9 cellular contexts compared by ENCODE assay signal in genomic region chr14:54420478-54421116, GRCh38. TPM values are rescaled to one million over a fixed set of nuclear protein-coding genes. Genes with fewer than 3 reads are reported as not detected.
A peak's percentile ranks its signal among the peaks of the same experiment; 100 is the strongest.
DNase-seq lines count a peak whose midpoint lies in the region; ATAC-seq and TF ChIP-seq lines count a peak whose summit lies in the region.
"Had no signal": no experiment of that assay in that cellular context is flagged by ENCODE, and none has a peak within 500 bp of the region (broad histone marks: within the 10 kb centered on the region; RNA-seq: fewer than 3 reads in every experiment).

No MANE protein-coding gene starts in this region.

- no peak overlapping the region for H3K9ac ChIP-seq in SK-N-SH

- no peak overlapping the region for H3K4me2 ChIP-seq in SK-N-SH

- no peaks in the 10 kb centered on the region; the same call in 1 of the 2 replicates for H3K79me2 ChIP-seq in SK-N-SH (ENCODE audit: insufficient read depth)

- CTCF ChIA-PET in SK-N-SH (lab: Yijun Ruan, JAX) = interaction anchor here (0.6 to 2.0 kb wide), 8 partner anchors 9 to 883 kb away, joined by 3 to 7 read pairs (median 4); no protein-coding TSS in a partner anchor

- peak; percentile 10 for DNase-seq in COR-L47 (lab: John Stamatoyannopoulos, UW)
- peak; percentile 26 for DNase-seq in H4 (ENCODE audit: low spot score)
- DNase-seq in SK-N-SH = peak; percentile 41
- DNase-seq in fibroblast of peridontal ligament (ENCODE audit: extremely low read depth) = peak; percentile 73
- DNase-seq in pons (ENCODE audit: low spot score) = peak; percentile 49
- DNase-seq in KG1 (lab: John Stamatoyannopoulos, UW) = no peak
- DNase-seq in NK-92 treated with Interleukin-12 subunit alpha and Interleukin-12 subunit beta, amount 100 ng/mL, for 24 hours (lab: John Stamatoyannopoulos, UW) = no peak

- TF ChIP-seq CTCF in SK-N-SH (IDR thresholded peaks at IDR 0.05) = peak; percentile 72

- 74% methylated on average over 6 of the region's 6 CpGs for WGBS in SK-N-SH (ENCODE audit: low lambda C conversion rate)

- H3K27ac ChIP-seq in SK-N-SH (ENCODE audit: low read depth in 2 of 2, low read length in 1 of 2) = no peak overlapping the region

- TF ChIP-seq EP300 in SK-N-SH (IDR thresholded peaks at IDR 0.05; ENCODE audit: borderline replicate concordance in 1 of 2, low read depth in 1 of 2, low read length in 1 of 2) = no peak

- no peaks in the 10 kb centered on the region for H3K27me3 ChIP-seq in SK-N-SH (ENCODE audit: insufficient read depth)

- no peaks in the 10 kb centered on the region; a peak in 1 of 4 replicates for H3K4me1 ChIP-seq in SK-N-SH (ENCODE audit: control insufficient read depth in 1 of 2, insufficient read depth in 2 of 2, low read depth in 1 of 2, low read length in 1 of 2)

- peaks cover 14% of the 10 kb centered on the region for H3F3A ChIP-seq in SK-N-SH (replicated peaks; ENCODE audit: insufficient read depth)

- peak; percentile 60 for TF ChIP-seq RAD21 in SK-N-SH (IDR thresholded peaks at IDR 0.05; ENCODE audit: low read length)

- H3K4me3 ChIP-seq in SK-N-SH (ENCODE audit: low read depth in 2 of 2, low read length in 1 of 2) = no peak overlapping the region

- no peak overlapping the region for H2AFZ ChIP-seq in SK-N-SH (ENCODE audit: low read depth)

- H3K9me2 ChIP-seq in SK-N-SH = no peaks in the 10 kb centered on the region

- no peak for ATAC-seq in GM21717 (IDR thresholded peaks at IDR 0.05; ENCODE audit: unreplicated experiment)
- ATAC-seq: T-cell had no signal

- H3K36me3 ChIP-seq in SK-N-SH (replicated peaks in 1 of 2; ENCODE audit: control insufficient read depth in 1 of 2, insufficient read depth in 2 of 2, low read length in 1 of 2) = peaks cover 23 to 25% of the 10 kb centered on the region in 2 experiments

- no peaks in the 10 kb centered on the region for H4K20me1 ChIP-seq in SK-N-SH (ENCODE audit: insufficient read depth)

- no peaks in the 10 kb centered on the region for H3K9me3 ChIP-seq in SK-N-SH

- POLR2A ChIA-PET in SK-N-SH (lab: Yijun Ruan, JAX) = no interaction called here

TF ChIP-seq in SK-N-SH, 30 proteins besides CTCF, POLR2A, EP300 and RAD21:
- no peak for TF ChIP-seq NRF1 (IDR thresholded peaks at IDR 0.05; ENCODE audit: low read depth, low read length)
- TF ChIP-seq SMC3 (IDR thresholded peaks at IDR 0.05; ENCODE audit: low read depth, low read length) = peak; percentile 41

RNA-seq across cellular contexts. Expression of gene CNIH1, which starts 20.6 kb away (rescaled TPM):
- total RNA-seq in H4 (2014; rRNA removed; shearing (Covaris generic)) = 265 and 370 TPM in 2 replicates
- 145 and 292 TPM in 2 replicates for polyA plus RNA-seq in SK-N-SH (2012; rRNA removed)
- polyA plus RNA-seq in SK-N-SH (2012; cell fraction: cytosol; rRNA removed) = 206 and 275 TPM in 2 replicates
- 41.0 and 57.4 TPM in 2 replicates for polyA plus RNA-seq in SK-N-SH (2012; cell fraction: nucleus; rRNA removed)

RNA-seq across cellular contexts. Expression of gene CDKN3, which starts 23.8 kb away (rescaled TPM):
- 150 and 180 TPM in 2 replicates for total RNA-seq in H4 (2014; rRNA removed; shearing (Covaris generic))
- 25.5 and 26.7 TPM in 2 replicates for polyA plus RNA-seq in SK-N-SH (2012; rRNA removed)
- 31.7 and 39.2 TPM in 2 replicates for polyA plus RNA-seq in SK-N-SH (2012; cell fraction: cytosol; rRNA removed)
- polyA plus RNA-seq in SK-N-SH (2012; cell fraction: nucleus; rRNA removed) = 3.9 and 5.2 TPM in 2 replicates

Comparison
In these comparisons a context has a peak if more than half of its experiments do, and no peak if none do; other contexts are left out.
1. DNase-seq: peak in COR-L47 (single experiment), H4 (single experiment), SK-N-SH (single experiment), fibroblast of peridontal ligament (single experiment) and pons (single experiment); none in KG1 (single experiment) and NK-92 treated with Interleukin-12 subunit alpha and Interleukin-12 subunit beta, amount 100 ng/mL, for 24 hours (single experiment).